ENCODE assay signal across 33 cellular contexts in genomic region chr1:24156542-24157260, GRCh38. TPM values are rescaled to one million over a fixed set of nuclear protein-coding genes. Genes with fewer than 3 reads are reported as not detected.
"Had no signal": no experiment of that assay in that cellular context is flagged by ENCODE, and none has a peak within 500 bp of the region (broad histone marks: within the 10 kb centered on the region; RNA-seq: fewer than 3 reads in every experiment).

No MANE protein-coding gene starts in this region.

- H3K4me1 Mint-ChIP-seq: activated CD4-positive, alpha-beta T cell treated with anti-CD3 and anti-CD28 coated beads for 36 hours; activated CD4-positive, alpha-beta T cell treated with anti-CD3 and anti-CD28 coated beads, Interleukin-2, amount 10 ng/mL, durations not matched to agents 24 days and 14 days had no signal

- H3K27ac Mint-ChIP-seq: activated CD4-positive, alpha-beta memory T cell treated with anti-CD3 and anti-CD28 coated beads for 36 hours; activated CD4-positive, alpha-beta T cell treated with anti-CD3 and anti-CD28 coated beads, Interleukin-2, amount 10 ng/mL, durations not matched to agents 24 days and 14 days; activated CD8-positive, alpha-beta memory T cell treated with anti-CD3 and anti-CD28 coated beads, Interleukin-2, amount 10 ng/mL, durations not matched to agents 7 days and 5 days; activated CD8-positive, alpha-beta T cell treated with anti-CD3 and anti-CD28 coated beads, Interleukin-2, amount 10 ng/mL, durations not matched to agents 7 days and 5 days; activated naive CD8-positive, alpha-beta T cell; activated T-helper 1 cell treated with anti-CD3 and anti-CD28 coated beads, Interleukin-12 subunit alpha, Interleukin-12 subunit beta, Interleukin-2, Interleukin-4 antibody, amounts not matched to agents 30 ng/mL and 10 ng/mL and 1 ng/mL, durations not matched to agents 14 hours and 24 hours and 36 hours; activated T-helper 2 cell treated with anti-CD3 and anti-CD28 coated beads, Interferon-gamma antibody, Interleukin-2, Interleukin-4, amounts not matched to agents 10 μg/mL and 5 μg/mL and 100 μg/mL, durations not matched to agents 14 hours and 24 hours and 36 hours had no signal

- H3K9me3 Mint-ChIP-seq: activated CD4-positive, alpha-beta memory T cell treated with anti-CD3 and anti-CD28 coated beads for 36 hours; activated CD4-positive, alpha-beta T cell treated with anti-CD3 and anti-CD28 coated beads, Interleukin-2, amount 10 ng/mL, durations not matched to agents 24 days and 14 days; activated T-helper 1 cell treated with anti-CD3 and anti-CD28 coated beads, Interleukin-12 subunit alpha, Interleukin-12 subunit beta, Interleukin-2, Interleukin-4 antibody, amounts not matched to agents 30 ng/mL and 10 ng/mL and 1 ng/mL, durations not matched to agents 14 hours and 24 hours and 36 hours; activated T-helper 2 cell treated with anti-CD3 and anti-CD28 coated beads, Interferon-gamma antibody, Interleukin-2, Interleukin-4, amounts not matched to agents 10 μg/mL and 5 μg/mL and 100 μg/mL, durations not matched to agents 14 hours and 24 hours and 36 hours; effector memory CD8-positive, alpha-beta T cell had no signal

- H3K4me1 ChIP-seq: esophagus muscularis mucosa had no signal

- H3K4me3 ChIP-seq: esophagus muscularis mucosa, gastrocnemius medialis had no signal

- H3K9me3 ChIP-seq: esophagus muscularis mucosa, gastrocnemius medialis had no signal

- H3K27me3 ChIP-seq: foreskin keratinocyte, gastrocnemius medialis had no signal

- H3K36me3 ChIP-seq: brain microvascular endothelial cell, gastrocnemius medialis had no signal

- DNase-seq: activated CD4-positive, alpha-beta memory T cell treated with anti-CD3 and anti-CD28 coated beads for 36 hours; activated CD4-positive, alpha-beta T cell treated with anti-CD3 and anti-CD28 coated beads for 36 hours; activated CD4-positive, alpha-beta T cell treated with anti-CD3 and anti-CD28 coated beads, Interleukin-2, amount 10 ng/mL, durations not matched to agents 24 days and 14 days; activated CD4-positive, CD25-positive, alpha-beta regulatory T cell; activated CD4-positive, CD25-positive, alpha-beta regulatory T cell treated with anti-CD3 and anti-CD28 coated beads, Interleukin-2, amount 50 U/mL, for 72 hours; activated CD8-positive, alpha-beta memory T cell treated with anti-CD3 and anti-CD28 coated beads, Interleukin-2, amount 10 ng/mL, durations not matched to agents 7 days and 5 days; activated CD8-positive, alpha-beta memory T cell treated with anti-CD3 and anti-CD28 coated beads, Interleukin-2, amount 50 U/mL, for 4 hours; activated CD8-positive, alpha-beta T cell treated with anti-CD3 and anti-CD28 coated beads, Interleukin-2, amount 10 ng/mL, durations not matched to agents 7 days and 5 days; activated gamma-delta T cell treated with Interleukin-2 at 50 U/mL for 16 hours; activated naive CD4-positive, alpha-beta T cell treated with anti-CD3 and anti-CD28 coated beads, Interleukin-2, amount 50 U/mL, for 16 hours; activated naive CD4-positive, alpha-beta T cell treated with Interleukin-2 at 50 U/mL for 16 hours; activated T-cell treated with anti-CD3 and anti-CD28 coated beads, Interleukin-2, amount 50 U/mL, for 1 hour; activated T-cell treated with anti-CD3 and anti-CD28 coated beads, Interleukin-2, amount 50 U/mL, for 48 hours; amniotic stem cell; anterior cingulate cortex; brain microvascular endothelial cell; caudate nucleus; cortex of kidney; dermis blood vessel endothelial cell; effector CD4-positive, alpha-beta T cell; effector memory CD8-positive, alpha-beta T cell; erythroblast; foreskin keratinocyte; gastrocnemius medialis; T-helper 2 cell had no signal

- H3K27me3 Mint-ChIP-seq: activated naive CD8-positive, alpha-beta T cell had no signal

- H3K36me3 Mint-ChIP-seq: activated CD8-positive, alpha-beta memory T cell treated with anti-CD3 and anti-CD28 coated beads, Interleukin-2, amount 10 ng/mL, durations not matched to agents 7 days and 5 days had no signal

- ATAC-seq: activated CD4-positive, alpha-beta T cell treated with anti-CD3 and anti-CD28 coated beads for 36 hours; activated CD8-positive, alpha-beta memory T cell treated with anti-CD3 and anti-CD28 coated beads, Interleukin-2, amount 10 ng/mL, durations not matched to agents 7 days and 5 days; activated CD8-positive, alpha-beta T cell treated with anti-CD3 and anti-CD28 coated beads, Interleukin-2, amount 10 ng/mL, durations not matched to agents 7 days and 5 days; effector memory CD8-positive, alpha-beta T cell; foreskin keratinocyte; gastrocnemius medialis had no signal

- H3K27ac ChIP-seq: brain microvascular endothelial cell, esophagus muscularis mucosa, foreskin keratinocyte had no signal

- H3K4me3 Mint-ChIP-seq: activated CD4-positive, alpha-beta memory T cell treated with anti-CD3 and anti-CD28 coated beads for 36 hours; activated CD4-positive, alpha-beta T cell treated with anti-CD3 and anti-CD28 coated beads for 36 hours; activated CD4-positive, alpha-beta T cell treated with anti-CD3 and anti-CD28 coated beads, Interleukin-2, amount 10 ng/mL, durations not matched to agents 24 days and 14 days; activated CD8-positive, alpha-beta memory T cell treated with anti-CD3 and anti-CD28 coated beads, Interleukin-2, amount 10 ng/mL, durations not matched to agents 7 days and 5 days; activated CD8-positive, alpha-beta T cell treated with anti-CD3 and anti-CD28 coated beads, Interleukin-2, amount 10 ng/mL, durations not matched to agents 7 days and 5 days; activated naive CD8-positive, alpha-beta T cell; activated T-helper 1 cell treated with anti-CD3 and anti-CD28 coated beads, Interleukin-12 subunit alpha, Interleukin-12 subunit beta, Interleukin-2, Interleukin-4 antibody, amounts not matched to agents 30 ng/mL and 10 ng/mL and 1 ng/mL, durations not matched to agents 14 hours and 24 hours and 36 hours; effector memory CD8-positive, alpha-beta T cell had no signal

RNA-seq across cellular contexts. Expression of gene IL22RA1, which starts 13.8 kb away (rescaled TPM):
- total RNA-seq: activated CD4-positive, alpha-beta memory T cell treated with anti-CD3 and anti-CD28 coated beads for 36 hours; activated CD4-positive, alpha-beta T cell treated with anti-CD3 and anti-CD28 coated beads for 36 hours; activated CD4-positive, alpha-beta T cell treated with anti-CD3 and anti-CD28 coated beads, Interleukin-2, amount 10 ng/mL, durations not matched to agents 24 days and 14 days; activated CD8-positive, alpha-beta memory T cell treated with anti-CD3 and anti-CD28 coated beads for 36 hours; activated CD8-positive, alpha-beta T cell treated with anti-CD3 and anti-CD28 coated beads, Interleukin-2, amount 10 ng/mL, durations not matched to agents 7 days and 5 days; activated T-helper 1 cell treated with anti-CD3 and anti-CD28 coated beads, Interleukin-12 subunit alpha, Interleukin-12 subunit beta, Interleukin-2, Interleukin-4 antibody, amounts not matched to agents 30 ng/mL and 10 ng/mL and 1 ng/mL, durations not matched to agents 14 hours and 24 hours and 36 hours; activated T-helper 2 cell treated with anti-CD3 and anti-CD28 coated beads, Interferon-gamma antibody, Interleukin-2, Interleukin-4, amounts not matched to agents 10 μg/mL and 5 μg/mL and 100 μg/mL, durations not matched to agents 14 hours and 24 hours and 36 hours; astrocyte; chondrocyte; dermis blood vessel endothelial cell; T-helper 1 cell treated with Interleukin-12 subunit alpha and Interleukin-12 subunit beta and Interleukin-4 antibody, amounts not matched to agents 30 ng/mL and 1 ng/mL, for 36 hours had no signal

RNA-seq across cellular contexts. Expression of gene MYOM3, which starts 44.8 kb away (rescaled TPM):
- total RNA-seq: activated CD4-positive, alpha-beta memory T cell treated with anti-CD3 and anti-CD28 coated beads for 36 hours; activated CD4-positive, alpha-beta T cell treated with anti-CD3 and anti-CD28 coated beads for 36 hours; activated CD4-positive, alpha-beta T cell treated with anti-CD3 and anti-CD28 coated beads, Interleukin-2, amount 10 ng/mL, durations not matched to agents 24 days and 14 days; activated CD8-positive, alpha-beta memory T cell treated with anti-CD3 and anti-CD28 coated beads for 36 hours; activated CD8-positive, alpha-beta memory T cell treated with anti-CD3 and anti-CD28 coated beads, Interleukin-2, amount 10 ng/mL, durations not matched to agents 7 days and 5 days; activated CD8-positive, alpha-beta T cell treated with anti-CD3 and anti-CD28 coated beads, Interleukin-2, amount 10 ng/mL, durations not matched to agents 7 days and 5 days; activated T-helper 1 cell treated with anti-CD3 and anti-CD28 coated beads, Interleukin-12 subunit alpha, Interleukin-12 subunit beta, Interleukin-2, Interleukin-4 antibody, amounts not matched to agents 30 ng/mL and 10 ng/mL and 1 ng/mL, durations not matched to agents 14 hours and 24 hours and 36 hours; activated T-helper 2 cell treated with anti-CD3 and anti-CD28 coated beads, Interferon-gamma antibody, Interleukin-2, Interleukin-4, amounts not matched to agents 10 μg/mL and 5 μg/mL and 100 μg/mL, durations not matched to agents 14 hours and 24 hours and 36 hours; dermis blood vessel endothelial cell; T-helper 1 cell treated with Interleukin-12 subunit alpha and Interleukin-12 subunit beta and Interleukin-4 antibody, amounts not matched to agents 30 ng/mL and 1 ng/mL, for 36 hours had no signal
